8 cellular contexts compared by ENCODE assay signal in the genomic region with DNA sequence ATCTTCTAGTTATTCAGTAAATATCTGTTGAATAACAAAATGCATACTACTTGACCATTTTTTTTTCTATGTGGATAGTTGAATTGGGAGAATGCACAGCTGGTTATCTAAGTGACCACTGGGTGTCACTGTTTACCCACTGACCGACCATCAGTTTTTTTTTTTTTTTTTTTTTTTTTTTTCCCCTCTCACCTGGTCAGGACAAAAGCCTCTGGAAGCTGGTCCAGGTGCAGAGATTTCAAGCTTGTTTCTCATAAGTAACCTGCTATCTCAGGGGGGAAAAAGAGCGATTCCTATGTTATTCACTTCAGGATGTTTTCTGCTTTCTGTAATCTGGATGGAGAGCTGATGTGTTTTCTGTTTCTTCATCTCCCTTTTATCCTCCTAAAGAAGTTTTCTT.
DNase-seq lines count a peak whose midpoint lies in the region; ATAC-seq, FAIRE-seq and TF ChIP-seq lines count a peak whose summit lies in the region.

No MANE protein-coding gene starts in this region.

- ATAC-seq in activated naive CD8-positive, alpha-beta T cell treated with anti-CD3 and anti-CD28 coated beads, Interleukin-2, amount 50 U/mL, for 24 hours = no peak

- no peak overlapping the region for H3K27ac Mint-ChIP-seq in neural crest cell (ENCODE audit: unreplicated experiment)
- no peak overlapping the region for H3K27ac Mint-ChIP-seq in activated naive CD4-positive, alpha-beta T cell treated with anti-CD3 and anti-CD28 coated beads, Interleukin-2, amount 10 ng/mL, durations not matched to agents 7 days and 5 days
- H3K27ac Mint-ChIP-seq in activated naive CD8-positive, alpha-beta T cell treated with anti-CD3 and anti-CD28 coated beads, Interleukin-2, amount 50 U/mL, for 24 hours = no peak overlapping the region

- peak; percentile 14 for DNase-seq in CD1c-positive myeloid dendritic cell (ENCODE audit: extremely low spot score)
- peak; percentile 25 for DNase-seq in H54 (ENCODE audit: insufficient read length, low spot score)
- DNase-seq in NCI-H510A (lab: John Stamatoyannopoulos, UW) = peak; percentile 34
- no peak for DNase-seq in coronary artery (ENCODE audit: low spot score)
- no peak for DNase-seq in neural crest cell (ENCODE audit: low read depth, low spot score)
- no peak for DNase-seq in activated naive CD4-positive, alpha-beta T cell treated with anti-CD3 and anti-CD28 coated beads, Interleukin-2, amount 10 ng/mL, durations not matched to agents 7 days and 5 days
- DNase-seq in activated naive CD8-positive, alpha-beta T cell treated with anti-CD3 and anti-CD28 coated beads, Interleukin-2, amount 50 U/mL, for 24 hours = no peak
- DNase-seq in MG63 = no peak

- H3K27me3 Mint-ChIP-seq in neural crest cell (ENCODE audit: low read depth) = no peaks in the 10 kb centered on the region
- H3K27me3 Mint-ChIP-seq in activated naive CD4-positive, alpha-beta T cell treated with anti-CD3 and anti-CD28 coated beads, Interleukin-2, amount 10 ng/mL, durations not matched to agents 7 days and 5 days = peaks cover 3% of the 10 kb centered on the region
- H3K27me3 Mint-ChIP-seq in activated naive CD8-positive, alpha-beta T cell treated with anti-CD3 and anti-CD28 coated beads, Interleukin-2, amount 50 U/mL, for 24 hours = no peaks in the 10 kb centered on the region

- peaks cover 2% of the 10 kb centered on the region for H3K9me3 Mint-ChIP-seq in neural crest cell
- H3K9me3 Mint-ChIP-seq in activated naive CD4-positive, alpha-beta T cell treated with anti-CD3 and anti-CD28 coated beads, Interleukin-2, amount 10 ng/mL, durations not matched to agents 7 days and 5 days = no peaks in the 10 kb centered on the region
- H3K9me3 Mint-ChIP-seq in activated naive CD8-positive, alpha-beta T cell treated with anti-CD3 and anti-CD28 coated beads, Interleukin-2, amount 50 U/mL, for 24 hours = no peaks in the 10 kb centered on the region

- H3K36me3 ChIP-seq in MG63 = no peaks in the 10 kb centered on the region

- TF ChIP-seq POLR2A in H54 (IDR thresholded peaks at IDR 0.05; ENCODE audit: low read depth, low read length) = no peak

- no peaks in the 10 kb centered on the region for H3K27me3 ChIP-seq in MG63

- no peaks in the 10 kb centered on the region for H3K9me3 ChIP-seq in MG63

- no peak overlapping the region for H3K4me3 Mint-ChIP-seq in neural crest cell
- H3K4me3 Mint-ChIP-seq in activated naive CD4-positive, alpha-beta T cell treated with anti-CD3 and anti-CD28 coated beads, Interleukin-2, amount 10 ng/mL, durations not matched to agents 7 days and 5 days = no peak overlapping the region
- H3K4me3 Mint-ChIP-seq in activated naive CD8-positive, alpha-beta T cell treated with anti-CD3 and anti-CD28 coated beads, Interleukin-2, amount 50 U/mL, for 24 hours = no peak overlapping the region

- peaks cover 21% of the 10 kb centered on the region for H3K4me1 Mint-ChIP-seq in neural crest cell
- no peaks in the 10 kb centered on the region for H3K4me1 Mint-ChIP-seq in activated naive CD4-positive, alpha-beta T cell treated with anti-CD3 and anti-CD28 coated beads, Interleukin-2, amount 10 ng/mL, durations not matched to agents 7 days and 5 days
- no peaks in the 10 kb centered on the region for H3K4me1 Mint-ChIP-seq in activated naive CD8-positive, alpha-beta T cell treated with anti-CD3 and anti-CD28 coated beads, Interleukin-2, amount 50 U/mL, for 24 hours

- no peaks in the 10 kb centered on the region for H3K36me3 Mint-ChIP-seq in neural crest cell (ENCODE audit: low read depth)
- no peaks in the 10 kb centered on the region for H3K36me3 Mint-ChIP-seq in activated naive CD4-positive, alpha-beta T cell treated with anti-CD3 and anti-CD28 coated beads, Interleukin-2, amount 10 ng/mL, durations not matched to agents 7 days and 5 days
- H3K36me3 Mint-ChIP-seq in activated naive CD8-positive, alpha-beta T cell treated with anti-CD3 and anti-CD28 coated beads, Interleukin-2, amount 50 U/mL, for 24 hours (ENCODE audit: low read depth) = no peaks in the 10 kb centered on the region

- H3K4me3 ChIP-seq in coronary artery (no peak overlapping the region), MG63 (no peak overlapping the region)

- no peak overlapping the region for H3K27ac ChIP-seq in coronary artery

- CTCF ChIA-PET in activated naive CD4-positive, alpha-beta T cell treated with anti-CD3 and anti-CD28 coated beads, Interleukin-2, amount 10 ng/mL, durations not matched to agents 7 days and 5 days (lab: Charles Lee) = interaction anchor here (0.5 to 1.9 kb wide), 5 partner anchors 10 to 1409 kb away, joined by 3 to 5 read pairs (median 3); no protein-coding TSS in a partner anchor

- TF ChIP-seq CTCF in coronary artery (IDR thresholded peaks at IDR 0.05) = peak; percentile 56
- peak; percentile 93 for TF ChIP-seq CTCF in neural crest cell (conservative IDR thresholded peaks at IDR 0.05)

- FAIRE-seq in H54 (lab: Jason Lieb, UNC) = peak; percentile 6

Comparison
In these comparisons a context has a peak if more than half of its experiments do, and no peak if none do; other contexts are left out.
1. DNase-seq: peak in CD1c-positive myeloid dendritic cell (single experiment), H54 (single experiment) and NCI-H510A (single experiment); none in coronary artery (single experiment), neural crest cell (single experiment), activated naive CD4-positive, alpha-beta T cell treated with anti-CD3 and anti-CD28 coated beads, Interleukin-2, amount 10 ng/mL, durations not matched to agents 7 days and 5 days (single experiment), activated naive CD8-positive, alpha-beta T cell treated with anti-CD3 and anti-CD28 coated beads, Interleukin-2, amount 50 U/mL, for 24 hours (single experiment) and MG63 (single experiment).